ENCODE assay signal across 8 cellular contexts in the genomic region with DNA sequence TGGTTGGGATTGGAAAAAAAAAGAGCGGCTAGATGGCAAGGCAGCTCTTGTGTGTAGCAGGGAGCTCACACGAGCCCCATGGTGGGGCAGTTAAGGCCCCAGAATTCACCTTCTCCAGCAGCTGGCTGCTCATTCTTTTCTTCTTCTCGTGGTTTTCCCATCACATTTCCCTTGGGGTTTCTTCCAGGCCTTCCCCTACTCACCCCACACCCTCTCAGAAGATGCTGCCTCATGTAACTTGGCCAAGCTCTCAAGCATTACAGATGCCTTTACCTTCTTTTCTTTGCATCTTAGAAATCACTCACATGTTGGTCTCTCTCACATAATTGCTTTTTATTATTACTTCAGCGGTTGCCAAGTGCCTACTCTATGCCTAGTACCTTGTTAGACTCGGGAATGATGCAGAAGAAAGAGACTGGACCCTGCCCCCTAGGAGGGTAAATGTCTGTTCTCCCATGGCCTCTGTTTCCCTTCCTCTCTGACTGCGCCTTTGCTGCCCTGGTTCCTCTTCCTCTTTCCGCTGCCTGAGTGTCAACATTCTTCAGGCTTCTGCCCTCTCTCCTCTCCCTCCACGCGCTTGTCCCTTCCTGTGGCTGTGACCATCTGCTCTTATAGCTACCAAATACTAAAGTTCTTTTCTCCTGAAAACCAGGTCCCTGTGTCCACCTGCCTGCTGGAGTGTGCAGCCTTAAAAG. TPM values are rescaled to one million over a fixed set of nuclear protein-coding genes. Genes with fewer than 3 reads are reported as not detected.
A peak's percentile ranks its signal among the peaks of the same experiment; 100 is the strongest.
DNase-seq lines count a peak whose midpoint lies in the region; ATAC-seq, FAIRE-seq and TF ChIP-seq lines count a peak whose summit lies in the region.

No MANE protein-coding gene starts in this region.

- ATAC-seq in foreskin keratinocyte, result no peak

- peak overlapping the region; percentile 66 for H3K27ac ChIP-seq in SJSA1
- peak overlapping the region; percentile 65 for H3K27ac ChIP-seq in foreskin keratinocyte

- no peak for TF ChIP-seq CTCF in foreskin keratinocyte (conservative IDR thresholded peaks at IDR 0.05)

- H3K4me2 ChIP-seq in skeletal muscle satellite cell (ENCODE audit: low read length), result peak overlapping the region; percentile 55

- H3K27me3 ChIP-seq in SJSA1 (replicated peaks), result no peaks in the 10 kb centered on the region
- no peaks in the 10 kb centered on the region for H3K27me3 ChIP-seq in foreskin keratinocyte
- H3K27me3 ChIP-seq in skeletal muscle satellite cell (ENCODE audit: control insufficient read depth, insufficient read depth, low read length), result no peaks in the 10 kb centered on the region

- H3K9ac ChIP-seq in skeletal muscle satellite cell (ENCODE audit: low read depth, low read length), result peak overlapping the region; percentile 76

- FAIRE-seq in GM19239 (lab: Jason Lieb, UNC), result peak; percentile 78

- no peak overlapping the region for H3K4me3 ChIP-seq in SJSA1
- peak overlapping the region; percentile 20 for H3K4me3 ChIP-seq in skeletal muscle satellite cell (ENCODE audit: low read length)

- DNase-seq in GM19239 (ENCODE audit: insufficient read length, low spot score), result no peak
- DNase-seq in SJSA1 (ENCODE audit: low read depth in 1 of 2, low spot score in 2 of 2), result no peak
- no peak for DNase-seq in foreskin keratinocyte
- no peak for DNase-seq in activated CD8-positive, alpha-beta memory T cell treated with anti-CD3 and anti-CD28 coated beads, Interleukin-2, amount 50 U/mL, for 4 hours
- DNase-seq in NCI-H2081 (lab: John Stamatoyannopoulos, UW), result no peak
- DNase-seq in activated CD4-positive, CD25-positive, alpha-beta regulatory T cell treated with anti-CD3 and anti-CD28 coated beads, Interleukin-2, amount 50 U/mL, for 72 hours, result no peak
- no peak for DNase-seq in T-helper 9 cell

- no peaks in the 10 kb centered on the region for H3K9me3 ChIP-seq in SJSA1 (replicated peaks)
- no peaks in the 10 kb centered on the region for H3K9me3 ChIP-seq in skeletal muscle satellite cell (replicated peaks; ENCODE audit: low read length)

- H3K36me3 ChIP-seq in SJSA1 (peaks cover 14% of the 10 kb centered on the region), skeletal muscle satellite cell (ENCODE audit: insufficient read depth, low read length) (peaks cover 10% of the 10 kb centered on the region)

- H3K4me1 ChIP-seq in SJSA1 (replicated peaks) (peaks cover 52% of the 10 kb centered on the region), foreskin keratinocyte (peaks cover 23% of the 10 kb centered on the region), skeletal muscle satellite cell (ENCODE audit: control insufficient read depth, insufficient read depth, low read length) (peaks cover 41% of the 10 kb centered on the region)

RNA-seq across cellular contexts. Expression of gene PPARD, which starts 28.6 kb away (rescaled TPM):
- 7.4 and 10.3 TPM in 2 replicates for total RNA-seq in SJSA1 (2014; rRNA removed; shearing (Covaris generic))
- total RNA-seq in foreskin keratinocyte, result 16.9 and 18.6 TPM in 2 replicates
- polyA plus RNA-seq in foreskin keratinocyte, result 22.4 and 23.4 TPM in 2 replicates
- 5.2 and 5.3 TPM in 2 replicates for total RNA-seq in skeletal muscle satellite cell (2012; rRNA removed)
